Comparison of ENCODE assay signal across 8 cellular contexts in the genomic region with DNA sequence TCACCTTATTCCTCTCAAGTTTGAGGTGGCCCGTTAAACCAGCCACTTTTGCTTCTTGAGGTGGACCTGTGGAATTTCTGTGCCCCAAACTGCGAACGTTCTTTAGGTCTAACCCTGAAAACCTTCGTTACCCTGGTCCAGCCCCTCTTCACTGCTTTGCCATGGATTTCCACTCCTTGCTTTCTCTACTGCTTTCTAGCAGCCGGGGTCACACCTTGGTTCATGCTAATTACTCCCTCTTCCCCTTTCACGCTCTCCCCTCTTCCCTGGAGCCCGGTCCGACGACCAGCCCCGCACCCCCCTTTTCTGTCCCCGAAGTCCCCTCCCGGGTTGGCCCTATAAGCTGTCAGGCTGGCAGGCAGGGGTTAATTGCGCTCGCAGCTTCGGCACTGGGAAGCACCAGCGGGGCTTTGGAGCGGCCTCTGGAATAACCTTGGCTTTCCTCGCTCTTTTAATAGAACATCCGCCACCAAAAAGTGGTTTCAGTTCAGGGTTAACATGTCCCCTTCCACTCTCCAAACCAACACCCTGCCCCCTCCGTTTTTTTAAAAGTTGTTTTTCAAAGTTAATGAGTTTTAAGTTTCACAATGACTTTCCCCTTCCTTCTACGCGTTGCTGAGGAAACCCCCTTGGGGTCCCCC. TPM values are rescaled to one million over a fixed set of nuclear protein-coding genes. Genes with fewer than 3 reads are reported as not detected.
DNase-seq lines count a peak whose midpoint lies in the region; ATAC-seq and TF ChIP-seq lines count a peak whose summit lies in the region.

No MANE protein-coding gene starts in this region.

- WGBS in GM23248 (ENCODE audit: low coverage in 1 of 2, low lambda C conversion rate in 2 of 2, missing lambda C conversion rate in 2 of 2), 2 experiments: 1% methylated on average over 17 to 22 of the region's 22 CpGs
- WGBS in tibial nerve, 2 donors: 0 to 1% methylated on average over 22 of the region's 22 CpGs

- 0 out of 2 replicates have a peak, but pooled peaks cover 2% of the 10 kb centered on the region for H3K36me3 ChIP-seq in GM23248 (ENCODE audit: low read depth)
- H3K36me3 ChIP-seq in KMS-11 (ENCODE audit: insufficient read depth): no peaks in the 10 kb centered on the region
- H3K36me3 ChIP-seq in SK-N-MC (ENCODE audit: insufficient read depth, low read length): peaks cover 13% of the 10 kb centered on the region
- H3K36me3 ChIP-seq in effector memory CD4-positive, alpha-beta T cell (ENCODE audit: control insufficient read depth, insufficient read depth, low read length): no peaks in the 10 kb centered on the region
- no peaks in the 10 kb centered on the region for H3K36me3 ChIP-seq in mucosa of descending colon (ENCODE audit: low read depth)
- no peaks in the 10 kb centered on the region for H3K36me3 ChIP-seq in tibial nerve

- H3K79me2 ChIP-seq in GM23248 (ENCODE audit: insufficient read depth) (peaks cover 24% of the 10 kb centered on the region; the same call in 1 of the 2 replicates), KMS-11 (ENCODE audit: insufficient read depth, low read depth) (peaks cover 48% of the 10 kb centered on the region)

- H3K9me3 ChIP-seq in GM23248 (ENCODE audit: low read depth) (no peaks in the 10 kb centered on the region), SK-N-MC (ENCODE audit: low read depth, low read length) (no peaks in the 10 kb centered on the region), mucosa of descending colon (no peaks in the 10 kb centered on the region), tibial nerve (no peaks in the 10 kb centered on the region)
- no peaks in the 10 kb centered on the region for H3K9me3 ChIP-seq in effector memory CD4-positive, alpha-beta T cell (ENCODE audit: control insufficient read depth, low read length)

- H3K4me2 ChIP-seq in GM23248 (ENCODE audit: unreplicated experiment): peak overlapping the region; percentile 81
- H3K4me2 ChIP-seq in KMS-11: peak overlapping the region; percentile 97

- peaks cover 7% of the 10 kb centered on the region for H3K9me3 Mint-ChIP-seq in T-helper 1 cell treated with Interleukin-12 subunit alpha and Interleukin-12 subunit beta and Interleukin-4 antibody, amounts not matched to agents 30 μg/mL and 1 μg/mL, for 36 hours

- intact Hi-C loops in mucosa of descending colon (cut with DNase I, micrococcal nuclease): no loop called here

- no peak for TF ChIP-seq CTCF in KMS-11 (conservative IDR thresholded peaks at IDR 0.05; ENCODE audit: low read depth, low read length)
- TF ChIP-seq CTCF in mucosa of descending colon (IDR thresholded peaks at IDR 0.05): no peak
- no peak for TF ChIP-seq CTCF in tibial nerve (IDR thresholded peaks at IDR 0.05)

- peak overlapping the region; percentile 93 for H3K9ac ChIP-seq in GM23248
- H3K9ac ChIP-seq in KMS-11: peak overlapping the region; percentile 96
- peak overlapping the region; percentile 87 for H3K9ac ChIP-seq in SK-N-MC (ENCODE audit: insufficient read length)

- peaks cover 19% of the 10 kb centered on the region for H3K36me3 Mint-ChIP-seq in T-helper 1 cell treated with Interleukin-12 subunit alpha and Interleukin-12 subunit beta and Interleukin-4 antibody, amounts not matched to agents 30 μg/mL and 1 μg/mL, for 36 hours (ENCODE audit: low read depth)

- H3K4me3 Mint-ChIP-seq in T-helper 1 cell treated with Interleukin-12 subunit alpha and Interleukin-12 subunit beta and Interleukin-4 antibody, amounts not matched to agents 30 μg/mL and 1 μg/mL, for 36 hours: peak overlapping the region; percentile 94

- in situ Hi-C loops in GM23248 (cut with MboI): no loop called here

- H4K20me1 ChIP-seq in GM23248 (ENCODE audit: insufficient read depth): no peaks in the 10 kb centered on the region
- H4K20me1 ChIP-seq in KMS-11 (ENCODE audit: insufficient read depth): no peaks in the 10 kb centered on the region

- H3K4me3 ChIP-seq in GM23248 (peak overlapping the region; percentile 80), KMS-11 (IDR thresholded peaks at IDR 0.05; ENCODE audit: insufficient read depth, low read depth, low read length) (no peak overlapping the region), SK-N-MC (peak overlapping the region; percentile 91), mucosa of descending colon (peak overlapping the region; percentile 6), tibial nerve (peak overlapping the region; percentile 63 to 85 (median 66))
- H3K4me3 ChIP-seq in effector memory CD4-positive, alpha-beta T cell (ENCODE audit: insufficient read depth, low read depth, low read length, poor library complexity, severe bottlenecking): peak overlapping the region; percentile 99

- no peak for DNase-seq in T-helper 1 cell
- DNase-seq in GM23248: peak; percentile 79
- peak; percentile 30 for DNase-seq in SK-N-MC (ENCODE audit: low read depth, low spot score)
- DNase-seq in effector memory CD4-positive, alpha-beta T cell: no peak
- DNase-seq in mucosa of descending colon: peak; percentile 80 to 87 (median 82)
- peak; percentile 36 to 63 for DNase-seq in tibial nerve (ENCODE audit: low spot score in 2 of 2)

- H3K9me2 ChIP-seq in GM23248 (ENCODE audit: insufficient read depth): no peaks in the 10 kb centered on the region

- H3K27me3 ChIP-seq in GM23248 (replicated peaks; ENCODE audit: insufficient read depth) (no peaks in the 10 kb centered on the region), KMS-11 (ENCODE audit: insufficient read depth, low read depth) (no peaks in the 10 kb centered on the region), tibial nerve (no peaks in the 10 kb centered on the region)
- H3K27me3 ChIP-seq in effector memory CD4-positive, alpha-beta T cell (replicated peaks; ENCODE audit: control insufficient read depth, insufficient read depth, low read length, poor library complexity, severe bottlenecking): no peaks in the 10 kb centered on the region

- ATAC-seq in mucosa of descending colon: no peak

- peak overlapping the region; percentile 91 for H3K27ac Mint-ChIP-seq in T-helper 1 cell treated with Interleukin-12 subunit alpha and Interleukin-12 subunit beta and Interleukin-4 antibody, amounts not matched to agents 30 μg/mL and 1 μg/mL, for 36 hours

- no peaks in the 10 kb centered on the region for H3K27me3 Mint-ChIP-seq in T-helper 1 cell treated with Interleukin-12 subunit alpha and Interleukin-12 subunit beta and Interleukin-4 antibody, amounts not matched to agents 30 μg/mL and 1 μg/mL, for 36 hours (ENCODE audit: low read depth)

- H3K27ac ChIP-seq in GM23248 (peak overlapping the region; percentile 95), KMS-11 (peak overlapping the region; percentile 91), SK-N-MC (peak overlapping the region; percentile 74; the same call in 1 of the 2 replicates), tibial nerve (peak overlapping the region; percentile 72 to 97 (median 92))
- H3K27ac ChIP-seq in effector memory CD4-positive, alpha-beta T cell (ENCODE audit: insufficient read depth, low read length, poor library complexity, severe bottlenecking): peak overlapping the region; percentile 99

- peak overlapping the region; percentile 63 for H2AFZ ChIP-seq in GM23248
- 0 out of 2 replicates have a peak overlapping the region, but pooled peaks have one; percentile 15 for H2AFZ ChIP-seq in KMS-11 (ENCODE audit: low read depth)

- no peak for TF ChIP-seq POLR2A in tibial nerve (IDR thresholded peaks at IDR 0.05)

- H3F3A ChIP-seq in GM23248 (ENCODE audit: insufficient read depth): peaks cover 33% of the 10 kb centered on the region

- no peak for TF ChIP-seq EP300 in tibial nerve (IDR thresholded peaks at IDR 0.05)

- peaks cover 26% of the 10 kb centered on the region for H3K4me1 ChIP-seq in GM23248 (ENCODE audit: insufficient read depth)
- H3K4me1 ChIP-seq in KMS-11 (ENCODE audit: low read depth, poor library complexity, severe bottlenecking): peaks cover 35% of the 10 kb centered on the region
- peaks cover 12% of the 10 kb centered on the region for H3K4me1 ChIP-seq in effector memory CD4-positive, alpha-beta T cell (ENCODE audit: control insufficient read depth, insufficient read depth, low read length, poor library complexity, severe bottlenecking)
- peaks cover 18% of the 10 kb centered on the region for H3K4me1 ChIP-seq in mucosa of descending colon (ENCODE audit: low read depth)
- peaks cover 0 to 33% (median 17%) of the 10 kb centered on the region in 4 donors for H3K4me1 ChIP-seq in tibial nerve

- peaks cover 44% of the 10 kb centered on the region for H3K4me1 Mint-ChIP-seq in T-helper 1 cell treated with Interleukin-12 subunit alpha and Interleukin-12 subunit beta and Interleukin-4 antibody, amounts not matched to agents 30 μg/mL and 1 μg/mL, for 36 hours (ENCODE audit: low read depth)

RNA-seq across cellular contexts. Expression of gene HIVEP1, which starts 1.4 kb away (rescaled TPM):
- total RNA-seq in GM23248 (2014; rRNA removed; shearing (Covaris generic)): 7.1 and 15.2 TPM in 2 replicates
- polyA plus RNA-seq in GM23248 (2016; fragmentation: Nextera tagmentation; extraction: Ambion mirVana): 3.3 and 3.8 TPM in 2 replicates
- 10 to 100 TPM; 27.6 to 37.3 (median 35.8) TPM for total RNA-seq in mucosa of descending colon
- total RNA-seq in tibial nerve: 10 to 100 TPM; 14.9 to 30.6 (median 22.2) TPM

Comparison
In these comparisons a context has a peak if more than half of its experiments do, and no peak if none do; other contexts are left out.
1. DNase-seq: peak in GM23248 (single experiment), SK-N-MC (single experiment), mucosa of descending colon (3 of 3) and tibial nerve (2 of 2); none in T-helper 1 cell (0 of 5) and effector memory CD4-positive, alpha-beta T cell (0 of 3).
2. Peak in every context shown above with its lines, with median percentiles within 50 percentile points of each other: H3K27ac ChIP-seq and H3K9ac ChIP-seq.